13 cellular contexts compared by ENCODE assay signal in the genomic region with DNA sequence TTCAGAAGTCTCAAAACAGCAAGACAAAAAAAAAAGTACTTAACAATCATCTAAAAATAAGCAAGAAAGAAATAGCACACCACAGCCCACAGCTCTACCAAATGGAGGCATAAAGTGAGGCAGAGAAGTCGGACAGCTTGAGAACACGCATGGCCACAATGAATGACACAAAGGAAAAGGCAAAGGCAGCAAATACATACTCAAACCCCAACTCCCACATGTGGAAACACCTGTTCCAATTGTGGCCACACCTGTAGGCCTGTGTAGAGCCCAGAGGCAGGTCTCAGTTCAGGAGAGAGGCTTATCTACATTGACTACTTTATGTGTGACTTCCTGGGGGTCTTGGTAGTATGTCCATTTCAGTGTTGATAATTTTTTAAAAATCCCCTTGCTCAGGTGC.
DNase-seq lines count a peak whose midpoint lies in the region; ATAC-seq and TF ChIP-seq lines count a peak whose summit lies in the region.
"Had no signal": no experiment of that assay in that cellular context is flagged by ENCODE, and none has a peak within 500 bp of the region (broad histone marks: within the 10 kb centered on the region; RNA-seq: fewer than 3 reads in every experiment).

No MANE protein-coding gene starts in this region.

- H3K4me1 Mint-ChIP-seq in activated naive CD8-positive, alpha-beta T cell treated with anti-CD3 and anti-CD28 coated beads, Interleukin-2, amount 50 U/mL, for 24 hours: peaks cover 4% of the 10 kb centered on the region
- H3K4me1 Mint-ChIP-seq in activated naive CD8-positive, alpha-beta T cell treated with anti-CD3 and anti-CD28 coated beads for 36 hours: peaks cover 5% of the 10 kb centered on the region
- H3K4me1 Mint-ChIP-seq: activated naive CD4-positive, alpha-beta T cell treated with anti-CD3 and anti-CD28 coated beads, Interleukin-2, amount 50 U/mL, for 24 hours had no signal

- peak overlapping the region; percentile 56 for H3K4me2 ChIP-seq in Loucy (ENCODE audit: low read depth, low read length, poor library complexity, severe bottlenecking)

- H3F3A ChIP-seq in Loucy (ENCODE audit: low read depth): peaks cover 8% of the 10 kb centered on the region; the same call in 1 of the 2 replicates

- no peaks in the 10 kb centered on the region for H3K79me2 ChIP-seq in Loucy (ENCODE audit: insufficient read depth, low read length)

- no peak overlapping the region for H3K4me3 Mint-ChIP-seq in activated naive CD8-positive, alpha-beta T cell treated with anti-CD3 and anti-CD28 coated beads, Interleukin-2, amount 50 U/mL, for 24 hours
- H3K4me3 Mint-ChIP-seq in activated naive CD8-positive, alpha-beta T cell treated with anti-CD3 and anti-CD28 coated beads for 36 hours: no peak overlapping the region
- H3K4me3 Mint-ChIP-seq: activated naive CD4-positive, alpha-beta T cell treated with anti-CD3 and anti-CD28 coated beads, Interleukin-2, amount 50 U/mL, for 24 hours had no signal

- no peak for DNase-seq in activated naive CD8-positive, alpha-beta T cell treated with anti-CD3 and anti-CD28 coated beads, Interleukin-2, amount 50 U/mL, for 24 hours
- no peak for DNase-seq in activated naive CD8-positive, alpha-beta T cell treated with anti-CD3 and anti-CD28 coated beads for 36 hours
- DNase-seq in superior temporal gyrus (ENCODE audit: extremely low spot score) (peak; percentile 33), caudate nucleus (lab: John Stamatoyannopoulos, UW) (no peak), dedifferentiated amniotic fluid mesenchymal stem cell (ENCODE audit: extremely low spot score) (no peak)
- no peak for DNase-seq in stimulated activated naive CD4-positive, alpha-beta T cell (lab: John Stamatoyannopoulos, UW)
- DNase-seq: 8988T; activated CD4-positive, alpha-beta T cell treated with anti-CD3 and anti-CD28 coated beads, Interleukin-2, amount 50 U/mL, for 4 hours; NCI-H446; SJCRH30 had no signal

- no peaks in the 10 kb centered on the region for H3K36me3 ChIP-seq in Loucy (ENCODE audit: insufficient read depth, low read length)
- H3K36me3 ChIP-seq: SJCRH30 had no signal

- H3K9me2 ChIP-seq in Loucy (replicated peaks; ENCODE audit: low read depth, low read length): no peaks in the 10 kb centered on the region

- no peaks in the 10 kb centered on the region for H3K9me3 Mint-ChIP-seq in activated naive CD8-positive, alpha-beta T cell treated with anti-CD3 and anti-CD28 coated beads, Interleukin-2, amount 50 U/mL, for 24 hours
- no peaks in the 10 kb centered on the region for H3K9me3 Mint-ChIP-seq in activated naive CD8-positive, alpha-beta T cell treated with anti-CD3 and anti-CD28 coated beads for 36 hours
- H3K9me3 Mint-ChIP-seq: activated naive CD4-positive, alpha-beta T cell treated with anti-CD3 and anti-CD28 coated beads, Interleukin-2, amount 50 U/mL, for 24 hours had no signal

- peak overlapping the region; percentile 26 for H3K4me3 ChIP-seq in Loucy (ENCODE audit: low read length, poor library complexity, severe bottlenecking)
- H3K4me3 ChIP-seq: SJCRH30 had no signal

- no peaks in the 10 kb centered on the region for H3K36me3 Mint-ChIP-seq in activated naive CD8-positive, alpha-beta T cell treated with anti-CD3 and anti-CD28 coated beads, Interleukin-2, amount 50 U/mL, for 24 hours (ENCODE audit: low read depth)
- H3K36me3 Mint-ChIP-seq in activated naive CD8-positive, alpha-beta T cell treated with anti-CD3 and anti-CD28 coated beads for 36 hours: no peaks in the 10 kb centered on the region
- H3K36me3 Mint-ChIP-seq: activated naive CD4-positive, alpha-beta T cell treated with anti-CD3 and anti-CD28 coated beads, Interleukin-2, amount 50 U/mL, for 24 hours had no signal

- peaks cover 2% of the 10 kb centered on the region for H3K27me3 Mint-ChIP-seq in activated naive CD8-positive, alpha-beta T cell treated with anti-CD3 and anti-CD28 coated beads, Interleukin-2, amount 50 U/mL, for 24 hours
- H3K27me3 Mint-ChIP-seq in activated naive CD8-positive, alpha-beta T cell treated with anti-CD3 and anti-CD28 coated beads for 36 hours: no peaks in the 10 kb centered on the region
- H3K27me3 Mint-ChIP-seq: activated naive CD4-positive, alpha-beta T cell treated with anti-CD3 and anti-CD28 coated beads, Interleukin-2, amount 50 U/mL, for 24 hours had no signal

- no peak for TF ChIP-seq CTCF in Loucy (conservative IDR thresholded peaks at IDR 0.05; ENCODE audit: low read length)

- no peak for ATAC-seq in activated naive CD8-positive, alpha-beta T cell treated with anti-CD3 and anti-CD28 coated beads, Interleukin-2, amount 50 U/mL, for 24 hours
- ATAC-seq in HG02852 (IDR thresholded peaks at IDR 0.05; ENCODE audit: unreplicated experiment): peak; percentile 91

- no peak overlapping the region for H3K27ac ChIP-seq in caudate nucleus (ENCODE audit: low read depth, low read length)
- H3K27ac ChIP-seq: SJCRH30 had no signal

- H3K27me3 ChIP-seq in Loucy (ENCODE audit: insufficient read depth, low read length, poor library complexity, severe bottlenecking): no peaks in the 10 kb centered on the region
- H3K27me3 ChIP-seq: SJCRH30 had no signal

- peaks cover 46% of the 10 kb centered on the region for H3K4me1 ChIP-seq in Loucy (ENCODE audit: insufficient read depth, low read length, poor library complexity, severe bottlenecking)
- H3K4me1 ChIP-seq: SJCRH30 had no signal

- no peaks in the 10 kb centered on the region for H3K9me3 ChIP-seq in Loucy (ENCODE audit: insufficient read depth, low read depth, low read length)
- H3K9me3 ChIP-seq: SJCRH30 had no signal

- no peaks in the 10 kb centered on the region for H4K20me1 ChIP-seq in Loucy (ENCODE audit: insufficient read depth, low read length, poor library complexity, severe bottlenecking)

- peak overlapping the region; percentile 23 for H2AFZ ChIP-seq in Loucy (ENCODE audit: low read length)

- peak overlapping the region; percentile 53 for H3K27ac Mint-ChIP-seq in activated naive CD8-positive, alpha-beta T cell treated with anti-CD3 and anti-CD28 coated beads, Interleukin-2, amount 50 U/mL, for 24 hours
- no peak overlapping the region for H3K27ac Mint-ChIP-seq in activated naive CD8-positive, alpha-beta T cell treated with anti-CD3 and anti-CD28 coated beads for 36 hours
- H3K27ac Mint-ChIP-seq: activated naive CD4-positive, alpha-beta T cell treated with anti-CD3 and anti-CD28 coated beads, Interleukin-2, amount 50 U/mL, for 24 hours had no signal

- H3K9ac ChIP-seq in Loucy (ENCODE audit: low read depth, low read length, poor library complexity, severe bottlenecking): peak overlapping the region; percentile 55
